1 cellular context compared by ENCODE assay signal in the genomic region with DNA sequence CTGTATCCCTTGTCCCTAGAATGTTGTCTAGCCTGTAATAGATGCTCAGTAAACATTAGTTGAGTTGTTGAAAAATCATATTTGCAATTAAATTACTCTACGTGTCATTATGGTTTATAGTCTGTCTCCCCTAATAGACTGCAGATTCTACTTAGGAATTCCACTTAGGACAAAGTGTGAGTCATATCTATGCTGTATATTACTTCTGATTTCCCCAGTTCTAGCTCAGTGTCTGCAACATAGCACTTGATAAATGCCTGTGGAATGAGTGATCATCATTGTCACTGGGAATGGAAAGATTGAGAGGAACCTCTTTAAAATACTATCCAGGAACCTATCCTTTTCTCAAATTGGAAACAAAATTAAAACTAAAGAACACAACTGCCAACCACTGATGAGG.
TF ChIP-seq lines count a peak whose summit lies in the region.

No MANE protein-coding gene starts in this region.

TF ChIP-seq in IMR-90, 13 proteins besides CTCF, POLR2A, EP300 and RAD21:
- TF ChIP-seq CEBPB (IDR thresholded peaks at IDR 0.05; ENCODE audit: low read depth, low read length) (peak; percentile 58; the same call in 1 of the 2 replicates), SMC3 (IDR thresholded peaks at IDR 0.05; ENCODE audit: low read depth, low read length) (no peak), MAFK (IDR thresholded peaks at IDR 0.05; ENCODE audit: low read depth, low read length) (no peak), MXI1 (IDR thresholded peaks at IDR 0.05; ENCODE audit: borderline replicate concordance, low read depth, low read length) (no peak), CHD1 (IDR thresholded peaks at IDR 0.05; ENCODE audit: low read depth, low read length) (no peak), FOS (IDR thresholded peaks at IDR 0.05; ENCODE audit: low read depth, low read length) (peak; percentile 65), USF2 (IDR thresholded peaks at IDR 0.05; ENCODE audit: low read depth, low read length) (no peak), RFX5 (IDR thresholded peaks at IDR 0.05; ENCODE audit: low read depth, low read length) (no peak), MAZ (IDR thresholded peaks at IDR 0.05; ENCODE audit: borderline replicate concordance, low read depth, low read length) (no peak), NFE2L2 (IDR thresholded peaks at IDR 0.05; ENCODE audit: low read depth, low read length) (no peak), RCOR1 (IDR thresholded peaks at IDR 0.05; ENCODE audit: insufficient replicate concordance, low read length) (no peak)
- TF ChIP-seq, protein P1, sequence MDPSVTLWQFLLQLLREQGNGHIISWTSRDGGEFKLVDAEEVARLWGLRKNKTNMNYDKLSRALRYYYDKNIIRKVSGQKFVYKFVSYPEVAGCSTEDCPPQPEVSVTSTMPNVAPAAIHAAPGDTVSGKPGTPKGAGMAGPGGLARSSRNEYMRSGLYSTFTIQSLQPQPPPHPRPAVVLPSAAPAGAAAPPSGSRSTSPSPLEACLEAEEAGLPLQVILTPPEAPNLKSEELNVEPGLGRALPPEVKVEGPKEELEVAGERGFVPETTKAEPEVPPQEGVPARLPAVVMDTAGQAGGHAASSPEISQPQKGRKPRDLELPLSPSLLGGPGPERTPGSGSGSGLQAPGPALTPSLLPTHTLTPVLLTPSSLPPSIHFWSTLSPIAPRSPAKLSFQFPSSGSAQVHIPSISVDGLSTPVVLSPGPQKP (IDR thresholded peaks at IDR 0.05; ENCODE audit: borderline replicate concordance, low read depth, low read length) = no peak
